26 cellular contexts compared by ENCODE assay signal in genomic region chr5:39619161-39619818, GRCh38.
"Had no signal": no experiment of that assay in that cellular context is flagged by ENCODE, and none has a peak within 500 bp of the region (broad histone marks: within the 10 kb centered on the region; RNA-seq: fewer than 3 reads in every experiment).

No MANE protein-coding gene starts in this region.

- H3K4me2 ChIP-seq: neural progenitor cell had no signal

- DNase-seq: effector memory CD4-positive, alpha-beta T cell; foreskin keratinocyte; heart left ventricle; hypothalamus; islet precursor cell; left lung; lower lobe of right lung; natural killer cell; nucleus accumbens; ovary; right cardiac atrium; spleen; stimulated activated CD4-positive, alpha-beta T cell treated with anti-CD3 and anti-CD28 coated beads, Interleukin-15, amount 100 ng/mL, for 24 hours; stimulated activated CD4-positive, alpha-beta T cell treated with anti-CD3 and anti-CD28 coated beads, Interleukin-1b, Interleukin-23, amount 100 ng/mL, for 48 hours; stimulated activated CD4-positive, alpha-beta T cell treated with anti-CD3 and anti-CD28 coated beads, Interleukin-4, amount 100 ng/mL, for 24 hours; stimulated activated naive B cell treated with anti-CD40 and anti-IgM and Interleukin-4, amounts not matched to agents 10 μg/mL and 1 μg/mL and 100 μg/mL, for 72 hours; stimulated activated naive CD8-positive, alpha-beta T cell treated with anti-CD3 and anti-CD28 coated beads, Interleukin-15, amount 100 ng/mL, for 72 hours; substantia nigra; transverse colon had no signal

- H3K4me1 Mint-ChIP-seq: central memory CD8-positive, alpha-beta T cell; memory B cell; natural killer cell; neural progenitor cell; stimulated activated naive B cell treated with anti-CD40 and anti-IgM and Interleukin-4, amounts not matched to agents 10 μg/mL and 1 μg/mL and 100 μg/mL, for 72 hours; stimulated activated naive CD8-positive, alpha-beta T cell treated with anti-CD3 and anti-CD28 coated beads, Interleukin-15, amount 100 ng/mL, for 72 hours had no signal

- H3K4me3 ChIP-seq: esophagus muscularis mucosa, heart left ventricle, left lung, lower lobe of right lung, neural progenitor cell, ovary, spleen, thoracic aorta, transverse colon had no signal

- ATAC-seq: foreskin keratinocyte; heart left ventricle; left lung; lower lobe of right lung; natural killer cell; right cardiac atrium; stimulated activated naive B cell treated with anti-CD40 and anti-IgM and Interleukin-4, amounts not matched to agents 10 μg/mL and 1 μg/mL and 100 μg/mL, for 72 hours; stimulated activated naive CD8-positive, alpha-beta T cell treated with anti-CD3 and anti-CD28 coated beads, Interleukin-15, amount 100 ng/mL, for 72 hours had no signal

- H3K9me3 ChIP-seq: esophagus muscularis mucosa, heart left ventricle, left lung, lower lobe of right lung, ovary, spleen, thoracic aorta, transverse colon had no signal

- H3K9me3 Mint-ChIP-seq: central memory CD8-positive, alpha-beta T cell; memory B cell; mesothelial cell of epicardium; natural killer cell; neural progenitor cell; stimulated activated naive B cell treated with anti-CD40 and anti-IgM and Interleukin-4, amounts not matched to agents 10 μg/mL and 1 μg/mL and 100 μg/mL, for 72 hours; stimulated activated naive CD8-positive, alpha-beta T cell treated with anti-CD3 and anti-CD28 coated beads, Interleukin-15, amount 100 ng/mL, for 72 hours had no signal

- H2AFZ ChIP-seq: neural progenitor cell had no signal

- H3K36me3 Mint-ChIP-seq: memory B cell; mesothelial cell of epicardium; natural killer cell; neural progenitor cell; stimulated activated naive B cell treated with anti-CD40 and anti-IgM and Interleukin-4, amounts not matched to agents 10 μg/mL and 1 μg/mL and 100 μg/mL, for 72 hours had no signal

- H3K27ac Mint-ChIP-seq: memory B cell; mesothelial cell of epicardium; natural killer cell; neural progenitor cell; stimulated activated naive B cell treated with anti-CD40 and anti-IgM and Interleukin-4, amounts not matched to agents 10 μg/mL and 1 μg/mL and 100 μg/mL, for 72 hours; stimulated activated naive CD8-positive, alpha-beta T cell treated with anti-CD3 and anti-CD28 coated beads, Interleukin-15, amount 100 ng/mL, for 72 hours had no signal

- H3K4me3 Mint-ChIP-seq: central memory CD8-positive, alpha-beta T cell; memory B cell; mesothelial cell of epicardium; natural killer cell; neural progenitor cell; stimulated activated naive B cell treated with anti-CD40 and anti-IgM and Interleukin-4, amounts not matched to agents 10 μg/mL and 1 μg/mL and 100 μg/mL, for 72 hours; stimulated activated naive CD8-positive, alpha-beta T cell treated with anti-CD3 and anti-CD28 coated beads, Interleukin-15, amount 100 ng/mL, for 72 hours had no signal

- H3K36me3 ChIP-seq: esophagus muscularis mucosa, heart left ventricle, left lung, lower lobe of right lung, neural progenitor cell, ovary, spleen, thoracic aorta, transverse colon had no signal

- H3K27me3 ChIP-seq: esophagus muscularis mucosa, foreskin keratinocyte, heart left ventricle, left lung, neural progenitor cell, ovary, spleen, transverse colon had no signal

- H3K4me1 ChIP-seq: esophagus muscularis mucosa, heart left ventricle, left lung, lower lobe of right lung, neural progenitor cell, spleen had no signal

- H3K27ac ChIP-seq: epithelial cell of prostate, esophagus muscularis mucosa, foreskin keratinocyte, heart left ventricle, left lung, lower lobe of right lung, neural progenitor cell, ovary, spleen, thoracic aorta, transverse colon had no signal
